In genomic region chr10:21173964-21174669, GRCh38 we compare ENCODE assay signal across 7 cellular contexts.
DNase-seq lines count a peak whose midpoint lies in the region; ATAC-seq, FAIRE-seq and TF ChIP-seq lines count a peak whose summit lies in the region.

No MANE protein-coding gene starts in this region.

- TF ChIP-seq CTCF in omental fat pad (IDR thresholded peaks at IDR 0.05) (no peak), upper lobe of right lung (IDR thresholded peaks at IDR 0.05) (no peak)

- DNase-seq in KBM-7: peak; percentile 13
- peak; percentile 72 for DNase-seq in activated CD8-positive, alpha-beta memory T cell treated with anti-CD3 and anti-CD28 coated beads, Interleukin-2, amount 50 U/mL, for 48 hours
- DNase-seq in frontal cortex (ENCODE audit: low spot score in 2 of 2): peak; percentile 54 to 57
- no peak for DNase-seq in omental fat pad (ENCODE audit: low spot score)
- peak; percentile 95 for DNase-seq in upper lobe of right lung
- no peak for DNase-seq in NAMALWA (ENCODE audit: low spot score)

- intact Hi-C loops in upper lobe of right lung (cut with DNase I): no loop called here

- no peak for FAIRE-seq in frontal cortex (lab: Jason Lieb, UNC)

- H3K27ac ChIP-seq in upper lobe of right lung: peak overlapping the region; percentile 88

- H3K9me3 ChIP-seq in upper lobe of right lung: no peaks in the 10 kb centered on the region

- H3K27me3 ChIP-seq in upper lobe of right lung: peaks cover 12% of the 10 kb centered on the region

- peak overlapping the region; percentile 61 for H3K4me3 ChIP-seq in upper lobe of right lung

- no peaks in the 10 kb centered on the region for H3K4me1 ChIP-seq in upper lobe of right lung

- ATAC-seq in GM18907 (IDR thresholded peaks at IDR 0.05; ENCODE audit: unreplicated experiment) (peak; percentile 74), omental fat pad (ENCODE audit: low FRiP score) (peak; percentile 84), upper lobe of right lung (peak; percentile 93)

- no peaks in the 10 kb centered on the region for H3K36me3 ChIP-seq in upper lobe of right lung

- in situ Hi-C loops in KBM-7 (cut with MboI; ENCODE audit: low pct_unique_long_range_greater_than_20kb, low sequenced_read_pairs): no loop called here

Comparison
In these comparisons a context has a peak if more than half of its experiments do, and no peak if none do; other contexts are left out.
1. DNase-seq: peak in KBM-7 (single experiment), activated CD8-positive, alpha-beta memory T cell treated with anti-CD3 and anti-CD28 coated beads, Interleukin-2, amount 50 U/mL, for 48 hours (single experiment), frontal cortex (2 of 2) and upper lobe of right lung (single experiment); none in omental fat pad (single experiment) and NAMALWA (single experiment).
2. Peak in every context shown above with its lines, with median percentiles within 50 percentile points of each other: ATAC-seq.